In the genomic region with DNA sequence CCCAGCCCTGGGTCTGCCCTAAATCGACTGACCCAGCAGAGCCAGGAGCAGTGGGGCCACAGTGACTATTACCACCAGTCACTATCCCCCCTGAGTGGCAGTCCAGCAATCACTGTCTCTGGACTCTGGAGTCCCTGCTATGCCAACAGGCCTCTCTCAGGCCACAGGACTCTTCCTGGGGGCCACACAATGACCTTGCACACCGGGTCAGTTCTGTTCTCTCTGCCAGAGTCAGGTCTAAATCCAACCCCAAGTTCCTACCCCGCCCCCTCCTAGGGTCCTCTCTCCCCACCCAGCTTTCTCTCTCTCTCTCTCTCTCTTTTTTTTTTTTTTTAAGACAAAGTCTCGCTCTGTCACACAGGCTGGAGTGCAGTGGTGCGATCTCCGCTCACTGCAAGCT, we compare ENCODE assay signal across 2 cellular contexts.
TF ChIP-seq lines count a peak whose summit lies in the region.

No MANE protein-coding gene starts in this region.

TF ChIP-seq in HepG2, 621 proteins besides CTCF, POLR2A, EP300 and RAD21:
- 0 out of 2 replicates have a peak, but pooled peaks have one; percentile 12 for TF ChIP-seq ZFY (CRISPR knock-in tag; IDR thresholded peaks at IDR 0.05)
- peak; percentile 83; the same call in 1 of the 2 replicates for TF ChIP-seq ZNF362 (CRISPR knock-in tag; IDR thresholded peaks at IDR 0.05; ENCODE audit: borderline replicate concordance)
- TF ChIP-seq E2F1 (CRISPR knock-in tag; IDR thresholded peaks at IDR 0.05), result no peak
- TF ChIP-seq, protein P1, sequence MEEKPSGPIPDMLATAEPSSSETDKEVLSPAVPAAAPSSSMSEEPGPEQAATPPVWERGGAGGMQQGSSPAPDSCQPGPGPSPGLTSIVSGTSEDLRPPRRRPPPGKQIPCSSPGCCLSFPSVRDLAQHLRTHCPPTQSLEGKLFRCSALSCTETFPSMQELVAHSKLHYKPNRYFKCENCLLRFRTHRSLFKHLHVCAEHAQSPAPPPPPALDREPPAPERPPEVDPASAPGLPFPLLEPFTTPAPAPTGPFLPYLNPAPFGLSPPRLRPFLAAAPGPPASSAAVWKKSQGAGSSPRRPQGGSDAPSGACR (CRISPR knock-in tag; IDR thresholded peaks at IDR 0.05), result no peak
- TF ChIP-seq PAF1 (CRISPR knock-in tag; IDR thresholded peaks at IDR 0.05), result no peak
- no peak for TF ChIP-seq YEATS2 (CRISPR knock-in tag; IDR thresholded peaks at IDR 0.05; ENCODE audit: borderline replicate concordance)
- no peak for TF ChIP-seq ZNF350 (CRISPR knock-in tag; IDR thresholded peaks at IDR 0.05; ENCODE audit: borderline replicate concordance, low read depth)
- peak; percentile 82 for TF ChIP-seq GFI1 (CRISPR knock-in tag; IDR thresholded peaks at IDR 0.05; ENCODE audit: borderline replicate concordance)
- no peak for TF ChIP-seq ZFP91 (CRISPR knock-in tag; IDR thresholded peaks at IDR 0.05; ENCODE audit: borderline replicate concordance)

TF ChIP-seq in WTC11, 78 proteins besides CTCF, POLR2A, EP300 and RAD21:
- TF ChIP-seq SMAD4 (CRISPR knock-in tag; IDR thresholded peaks at IDR 0.05), result no peak
- TF ChIP-seq, protein P2, sequence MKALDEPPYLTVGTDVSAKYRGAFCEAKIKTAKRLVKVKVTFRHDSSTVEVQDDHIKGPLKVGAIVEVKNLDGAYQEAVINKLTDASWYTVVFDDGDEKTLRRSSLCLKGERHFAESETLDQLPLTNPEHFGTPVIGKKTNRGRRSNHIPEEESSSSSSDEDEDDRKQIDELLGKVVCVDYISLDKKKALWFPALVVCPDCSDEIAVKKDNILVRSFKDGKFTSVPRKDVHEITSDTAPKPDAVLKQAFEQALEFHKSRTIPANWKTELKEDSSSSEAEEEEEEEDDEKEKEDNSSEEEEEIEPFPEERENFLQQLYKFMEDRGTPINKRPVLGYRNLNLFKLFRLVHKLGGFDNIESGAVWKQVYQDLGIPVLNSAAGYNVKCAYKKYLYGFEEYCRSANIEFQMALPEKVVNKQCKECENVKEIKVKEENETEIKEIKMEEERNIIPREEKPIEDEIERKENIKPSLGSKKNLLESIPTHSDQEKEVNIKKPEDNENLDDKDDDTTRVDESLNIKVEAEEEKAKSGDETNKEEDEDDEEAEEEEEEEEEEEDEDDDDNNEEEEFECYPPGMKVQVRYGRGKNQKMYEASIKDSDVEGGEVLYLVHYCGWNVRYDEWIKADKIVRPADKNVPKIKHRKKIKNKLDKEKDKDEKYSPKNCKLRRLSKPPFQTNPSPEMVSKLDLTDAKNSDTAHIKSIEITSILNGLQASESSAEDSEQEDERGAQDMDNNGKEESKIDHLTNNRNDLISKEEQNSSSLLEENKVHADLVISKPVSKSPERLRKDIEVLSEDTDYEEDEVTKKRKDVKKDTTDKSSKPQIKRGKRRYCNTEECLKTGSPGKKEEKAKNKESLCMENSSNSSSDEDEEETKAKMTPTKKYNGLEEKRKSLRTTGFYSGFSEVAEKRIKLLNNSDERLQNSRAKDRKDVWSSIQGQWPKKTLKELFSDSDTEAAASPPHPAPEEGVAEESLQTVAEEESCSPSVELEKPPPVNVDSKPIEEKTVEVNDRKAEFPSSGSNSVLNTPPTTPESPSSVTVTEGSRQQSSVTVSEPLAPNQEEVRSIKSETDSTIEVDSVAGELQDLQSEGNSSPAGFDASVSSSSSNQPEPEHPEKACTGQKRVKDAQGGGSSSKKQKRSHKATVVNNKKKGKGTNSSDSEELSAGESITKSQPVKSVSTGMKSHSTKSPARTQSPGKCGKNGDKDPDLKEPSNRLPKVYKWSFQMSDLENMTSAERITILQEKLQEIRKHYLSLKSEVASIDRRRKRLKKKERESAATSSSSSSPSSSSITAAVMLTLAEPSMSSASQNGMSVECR (CRISPR knock-in tag; IDR thresholded peaks at IDR 0.05; ENCODE audit: borderline replicate concordance), result no peak
- no peak for TF ChIP-seq ATF2 (CRISPR knock-in tag; IDR thresholded peaks at IDR 0.05; ENCODE audit: borderline replicate concordance, low read depth)
- no peak for TF ChIP-seq ELF4 (CRISPR knock-in tag; IDR thresholded peaks at IDR 0.05; ENCODE audit: low read depth)
- TF ChIP-seq, protein P3, sequence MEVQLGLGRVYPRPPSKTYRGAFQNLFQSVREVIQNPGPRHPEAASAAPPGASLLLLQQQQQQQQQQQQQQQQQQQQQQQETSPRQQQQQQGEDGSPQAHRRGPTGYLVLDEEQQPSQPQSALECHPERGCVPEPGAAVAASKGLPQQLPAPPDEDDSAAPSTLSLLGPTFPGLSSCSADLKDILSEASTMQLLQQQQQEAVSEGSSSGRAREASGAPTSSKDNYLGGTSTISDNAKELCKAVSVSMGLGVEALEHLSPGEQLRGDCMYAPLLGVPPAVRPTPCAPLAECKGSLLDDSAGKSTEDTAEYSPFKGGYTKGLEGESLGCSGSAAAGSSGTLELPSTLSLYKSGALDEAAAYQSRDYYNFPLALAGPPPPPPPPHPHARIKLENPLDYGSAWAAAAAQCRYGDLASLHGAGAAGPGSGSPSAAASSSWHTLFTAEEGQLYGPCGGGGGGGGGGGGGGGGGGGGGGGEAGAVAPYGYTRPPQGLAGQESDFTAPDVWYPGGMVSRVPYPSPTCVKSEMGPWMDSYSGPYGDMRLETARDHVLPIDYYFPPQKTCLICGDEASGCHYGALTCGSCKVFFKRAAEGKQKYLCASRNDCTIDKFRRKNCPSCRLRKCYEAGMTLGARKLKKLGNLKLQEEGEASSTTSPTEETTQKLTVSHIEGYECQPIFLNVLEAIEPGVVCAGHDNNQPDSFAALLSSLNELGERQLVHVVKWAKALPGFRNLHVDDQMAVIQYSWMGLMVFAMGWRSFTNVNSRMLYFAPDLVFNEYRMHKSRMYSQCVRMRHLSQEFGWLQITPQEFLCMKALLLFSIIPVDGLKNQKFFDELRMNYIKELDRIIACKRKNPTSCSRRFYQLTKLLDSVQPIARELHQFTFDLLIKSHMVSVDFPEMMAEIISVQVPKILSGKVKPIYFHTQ (CRISPR knock-in tag; IDR thresholded peaks at IDR 0.05), result no peak
- TF ChIP-seq E2F1 (CRISPR knock-in tag; IDR thresholded peaks at IDR 0.05), result no peak
TF ChIP-seq in WTC11: peak in this region for 0.
